In the genomic region with DNA sequence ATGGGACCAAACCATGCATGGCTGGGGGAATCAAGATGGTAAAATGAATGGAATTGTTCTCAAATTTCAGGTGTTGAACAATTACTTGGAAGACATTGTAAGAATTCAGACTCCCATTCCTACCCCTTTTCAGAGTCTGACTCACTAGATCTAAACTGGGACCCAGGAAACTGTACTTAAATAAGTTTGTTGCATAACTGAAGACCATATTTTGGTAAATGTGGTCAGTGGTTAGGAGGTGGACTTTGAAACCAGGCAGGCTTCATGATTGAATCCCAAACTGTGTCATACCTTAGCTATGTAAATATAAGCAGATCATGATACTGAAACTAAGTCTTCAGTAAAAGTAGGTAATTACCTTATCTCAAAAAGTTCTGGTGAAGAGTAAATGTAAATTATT, we compare ENCODE assay signal across 12 cellular contexts.
A peak's percentile ranks its signal among the peaks of the same experiment; 100 is the strongest.
DNase-seq lines count a peak whose midpoint lies in the region; ATAC-seq and FAIRE-seq lines count a peak whose summit lies in the region.
"Had no signal": no experiment of that assay in that cellular context is flagged by ENCODE, and none has a peak within 500 bp of the region (broad histone marks: within the 10 kb centered on the region; RNA-seq: fewer than 3 reads in every experiment).

No MANE protein-coding gene starts in this region.

- FAIRE-seq in RCC 7860 (lab: Jason Lieb, UNC) = peak; percentile 8

- ATAC-seq in GM19467 (IDR thresholded peaks at IDR 0.05; ENCODE audit: unreplicated experiment) (peak; percentile 91), HG03064 (IDR thresholded peaks at IDR 0.05; ENCODE audit: low read depth, unreplicated experiment) (peak; percentile 93)

- peak; percentile 20 for DNase-seq in ELR (ENCODE audit: low read depth)
- peak; percentile 59 for DNase-seq in RCC 7860 (ENCODE audit: low spot score)
- DNase-seq in HuH-7.5 (ENCODE audit: low spot score) = no peak
- DNase-seq in stimulated activated naive CD4-positive, alpha-beta T cell treated with Interleukin-2 at 50 U/mL for 16 hours (lab: John Stamatoyannopoulos, UW) = no peak
- DNase-seq in GM03348 (ENCODE audit: low spot score) = no peak
- no peak for DNase-seq in activated T-cell treated with anti-CD3 and anti-CD28 coated beads, Interleukin-2, amount 50 U/mL, for 1 hour
- DNase-seq: activated CD4-positive, alpha-beta T cell treated with anti-CD3 and anti-CD28 coated beads for 48 hours; cerebellar nuclear complex; NK-92 treated with Interleukin-12 subunit alpha and Interleukin-12 subunit beta, amount 100 ng/mL, for 24 hours; occipital lobe had no signal

Comparison
In these comparisons a context has a peak if more than half of its experiments do, and no peak if none do; other contexts are left out.
1. DNase-seq: peak in ELR (single experiment) and RCC 7860 (single experiment); none in HuH-7.5 (single experiment), stimulated activated naive CD4-positive, alpha-beta T cell treated with Interleukin-2 at 50 U/mL for 16 hours (single experiment), GM03348 (single experiment) and activated T-cell treated with anti-CD3 and anti-CD28 coated beads, Interleukin-2, amount 50 U/mL, for 1 hour (single experiment).